In genomic region chr19:1913781-1914577, GRCh38 we compare ENCODE assay signal across 18 cellular contexts.
"Had no signal": no experiment of that assay in that cellular context is flagged by ENCODE, and none has a peak within 500 bp of the region (broad histone marks: within the 10 kb centered on the region; RNA-seq: fewer than 3 reads in every experiment).

No MANE protein-coding gene starts in this region.

- H3K36me3 Mint-ChIP-seq: activated naive CD4-positive, alpha-beta T cell treated with anti-CD3 and anti-CD28 coated beads, Interleukin-2, amount 50 U/mL, for 24 hours had no signal

- H3K4me1 ChIP-seq: testis had no signal

- H3K27ac Mint-ChIP-seq: activated B cell treated with CpG ODN at 0.5 μM for 24 hours; activated naive CD4-positive, alpha-beta T cell treated with anti-CD3 and anti-CD28 coated beads, Interleukin-2, amount 50 U/mL, for 24 hours; brain; dendritic cell treated with granulocyte-macrophage colony-stimulating factor and Interleukin-4, amounts not matched to agents 40 ng/mL and 50 ng/mL, for 4 days; stimulated activated naive CD8-positive, alpha-beta T cell treated with anti-CD3 and anti-CD28 coated beads, Interleukin-15, Interleukin-2, amounts not matched to agents 100 ng/mL and 50 ng/mL, for 24 hours; T-helper 17 cell had no signal

- H3K4me3 ChIP-seq: esophagus muscularis mucosa, left ventricle myocardium inferior, sigmoid colon had no signal

- H3K27me3 Mint-ChIP-seq: activated B cell treated with CpG ODN at 0.5 μM for 24 hours; activated naive CD4-positive, alpha-beta T cell treated with anti-CD3 and anti-CD28 coated beads, Interleukin-2, amount 50 U/mL, for 24 hours; brain; dendritic cell treated with granulocyte-macrophage colony-stimulating factor and Interleukin-4, amounts not matched to agents 40 ng/mL and 50 ng/mL, for 4 days; stimulated activated naive CD8-positive, alpha-beta T cell treated with anti-CD3 and anti-CD28 coated beads, Interleukin-15, Interleukin-2, amounts not matched to agents 100 ng/mL and 50 ng/mL, for 24 hours; T-helper 17 cell had no signal

- H3K27me3 ChIP-seq: esophagus muscularis mucosa, sigmoid colon, testis had no signal

- H3K9me3 Mint-ChIP-seq: activated B cell treated with CpG ODN at 0.5 μM for 24 hours; activated naive CD4-positive, alpha-beta T cell treated with anti-CD3 and anti-CD28 coated beads, Interleukin-2, amount 50 U/mL, for 24 hours; dendritic cell treated with granulocyte-macrophage colony-stimulating factor and Interleukin-4, amounts not matched to agents 40 ng/mL and 50 ng/mL, for 4 days; stimulated activated naive CD8-positive, alpha-beta T cell treated with anti-CD3 and anti-CD28 coated beads, Interleukin-15, Interleukin-2, amounts not matched to agents 100 ng/mL and 50 ng/mL, for 24 hours had no signal

- FAIRE-seq: islet of Langerhans, urothelium cell line had no signal

- DNase-seq: activated B cell treated with CpG ODN at 0.5 μM for 24 hours; activated CD4-positive, alpha-beta T cell treated with anti-CD3 and anti-CD28 coated beads, Interleukin-2, amount 50 U/mL, for 1 hour; cerebellar nuclear complex; foreskin fibroblast; left ventricle myocardium inferior; mesenchymal stem cell; sigmoid colon; stimulated activated CD4-positive, alpha-beta T cell treated with anti-CD3 and anti-CD28 coated beads, Interleukin-4, amount 100 ng/mL, for 1 hour; T-helper 17 cell; testis had no signal

- H3K4me1 Mint-ChIP-seq: brain had no signal

- H3K4me3 Mint-ChIP-seq: activated B cell treated with CpG ODN at 0.5 μM for 24 hours; activated naive CD4-positive, alpha-beta T cell treated with anti-CD3 and anti-CD28 coated beads, Interleukin-2, amount 50 U/mL, for 24 hours; brain; dendritic cell treated with granulocyte-macrophage colony-stimulating factor and Interleukin-4, amounts not matched to agents 40 ng/mL and 50 ng/mL, for 4 days; stimulated activated naive CD8-positive, alpha-beta T cell treated with anti-CD3 and anti-CD28 coated beads, Interleukin-15, Interleukin-2, amounts not matched to agents 100 ng/mL and 50 ng/mL, for 24 hours; T-helper 17 cell had no signal

- H3K27ac ChIP-seq: esophagus muscularis mucosa, left ventricle myocardium inferior, parathyroid adenoma, sigmoid colon, testis had no signal

- ATAC-seq: T-helper 17 cell had no signal

- H3K9me3 ChIP-seq: esophagus muscularis mucosa, left ventricle myocardium inferior, sigmoid colon, testis had no signal
